ENCODE assay signal across 8 cellular contexts in the genomic region with DNA sequence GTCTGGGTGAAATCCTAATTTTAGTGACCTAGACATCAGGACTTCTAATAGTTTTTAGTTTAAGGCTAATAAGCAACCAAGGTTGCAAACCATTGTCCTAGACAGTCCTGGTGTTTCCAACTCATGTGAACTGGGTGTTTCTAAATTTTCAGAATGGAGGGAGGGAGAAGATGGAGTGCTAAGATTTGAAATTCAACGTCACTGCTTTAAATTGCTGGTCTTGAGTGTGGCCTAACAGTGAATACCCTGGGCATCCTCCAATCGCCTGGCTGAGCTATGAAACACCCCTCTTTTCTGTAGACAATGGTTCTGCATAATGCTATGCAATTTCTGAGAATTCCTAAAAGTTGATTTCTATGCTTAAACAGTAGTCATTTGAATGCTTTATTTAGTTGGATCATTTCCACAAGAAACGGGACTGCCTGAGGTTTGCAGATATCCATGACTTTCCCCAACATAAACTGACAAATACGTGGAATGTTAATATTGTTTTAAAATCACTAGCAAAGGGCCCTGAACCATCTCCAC.
DNase-seq lines count a peak whose midpoint lies in the region; TF ChIP-seq lines count a peak whose summit lies in the region.

No MANE protein-coding gene starts in this region.

- peak overlapping the region; percentile 92 for H3K27ac ChIP-seq in caudate nucleus (ENCODE audit: low read depth, low read length)
- peak overlapping the region; percentile 99 for H3K27ac ChIP-seq in subcutaneous abdominal adipose tissue (ENCODE audit: low read depth, low read length)

- DNase-seq in NCI-H1092 treated with DMSO at 0.1 percent for 48 hours (lab: John Stamatoyannopoulos, UW) (peak; percentile 20), NCI-H1092 (lab: John Stamatoyannopoulos, UW) (no peak), HFF-Myc (ENCODE audit: extremely low read depth, low read depth) (no peak), NT2/D1 (ENCODE audit: low read depth, low spot score) (no peak), caudate nucleus (lab: John Stamatoyannopoulos, UW) (peak in 11 of 61 donors; percentile 0 to 26 (median 8)), left kidney (ENCODE audit: low read depth, low spot score) (peak; percentile 77), DMS153 treated with DMSO at 0.1 percent for 48 hours (lab: John Stamatoyannopoulos, UW; ENCODE audit: unreplicated experiment) (no peak)

- H3K4me1 ChIP-seq in NT2/D1 (ENCODE audit: insufficient read depth, insufficient read length) (no peaks in the 10 kb centered on the region), subcutaneous abdominal adipose tissue (ENCODE audit: control insufficient read depth in 5 of 5, insufficient read depth in 5 of 5, low read length in 5 of 5) (peaks cover 5 to 73% (median 54%) of the 10 kb centered on the region in 5 donors)

- peaks cover 14% of the 10 kb centered on the region for H3K36me3 ChIP-seq in NT2/D1 (ENCODE audit: insufficient read depth, insufficient read length, low read length)
- no peaks in the 10 kb centered on the region for H3K36me3 ChIP-seq in subcutaneous abdominal adipose tissue (ENCODE audit: control insufficient read depth in 5 of 5, insufficient read depth in 5 of 5, low read length in 5 of 5)

- H3K4me3 ChIP-seq in HFF-Myc (replicated peaks; ENCODE audit: low read depth, low read length) = peak overlapping the region; percentile 65
- peak overlapping the region; percentile 86 for H3K4me3 ChIP-seq in NT2/D1 (ENCODE audit: insufficient read length, low read depth)
- peak overlapping the region; percentile 74 to 94 (median 86) for H3K4me3 ChIP-seq in subcutaneous abdominal adipose tissue (ENCODE audit: low read depth in 1 of 5, low read length in 5 of 5)

- H3K9ac ChIP-seq in NT2/D1 (ENCODE audit: insufficient read length, low read depth) = peak overlapping the region; percentile 99
- peak overlapping the region; percentile 87 to 93 (median 91) for H3K9ac ChIP-seq in subcutaneous abdominal adipose tissue (ENCODE audit: low read length in 5 of 5)

- H3K27me3 ChIP-seq in NT2/D1 (ENCODE audit: insufficient read depth, insufficient read length) = no peaks in the 10 kb centered on the region
- H3K27me3 ChIP-seq in subcutaneous abdominal adipose tissue (ENCODE audit: control insufficient read depth in 5 of 5, insufficient read depth in 4 of 5, low read length in 5 of 5) = no peaks in the 10 kb centered on the region

- no peak for TF ChIP-seq CTCF in HFF-Myc (IDR thresholded peaks at IDR 0.05; ENCODE audit: low read depth, low read length, missing control alignments)

- no peaks in the 10 kb centered on the region for H3K9me3 ChIP-seq in NT2/D1 (ENCODE audit: insufficient read depth, low read length)
- no peaks in the 10 kb centered on the region for H3K9me3 ChIP-seq in subcutaneous abdominal adipose tissue (ENCODE audit: control insufficient read depth in 5 of 5, low read length in 5 of 5)

Comparison
In these comparisons a context has a peak if more than half of its experiments do, and no peak if none do; other contexts are left out.
1. DNase-seq: peak in NCI-H1092 treated with DMSO at 0.1 percent for 48 hours (single experiment) and left kidney (single experiment); none in NCI-H1092 (single experiment), HFF-Myc (single experiment), NT2/D1 (single experiment) and DMS153 treated with DMSO at 0.1 percent for 48 hours (single experiment).
2. Peak in every context shown above with its lines, with median percentiles within 50 percentile points of each other: H3K4me3 ChIP-seq.